1 cellular context compared by ENCODE assay signal in genomic region chr13:102556806-102557205, GRCh38.
TF ChIP-seq lines count a peak whose summit lies in the region.

No MANE protein-coding gene starts in this region.

TF ChIP-seq in WTC11, 78 proteins besides CTCF, POLR2A, EP300 and RAD21 (continued from another document):
- no peak for TF ChIP-seq AR (CRISPR knock-in tag; IDR thresholded peaks at IDR 0.05)
- TF ChIP-seq AFF4 (CRISPR knock-in tag; IDR thresholded peaks at IDR 0.05; ENCODE audit: borderline replicate concordance): no peak
- no peak for TF ChIP-seq ARID4B (CRISPR knock-in tag; IDR thresholded peaks at IDR 0.05; ENCODE audit: borderline replicate concordance)
- TF ChIP-seq ELF4 (CRISPR knock-in tag; IDR thresholded peaks at IDR 0.05; ENCODE audit: low read depth): no peak
TF ChIP-seq in WTC11: peak in this region for 0.
